ENCODE assay signal across 16 cellular contexts in the genomic region with DNA sequence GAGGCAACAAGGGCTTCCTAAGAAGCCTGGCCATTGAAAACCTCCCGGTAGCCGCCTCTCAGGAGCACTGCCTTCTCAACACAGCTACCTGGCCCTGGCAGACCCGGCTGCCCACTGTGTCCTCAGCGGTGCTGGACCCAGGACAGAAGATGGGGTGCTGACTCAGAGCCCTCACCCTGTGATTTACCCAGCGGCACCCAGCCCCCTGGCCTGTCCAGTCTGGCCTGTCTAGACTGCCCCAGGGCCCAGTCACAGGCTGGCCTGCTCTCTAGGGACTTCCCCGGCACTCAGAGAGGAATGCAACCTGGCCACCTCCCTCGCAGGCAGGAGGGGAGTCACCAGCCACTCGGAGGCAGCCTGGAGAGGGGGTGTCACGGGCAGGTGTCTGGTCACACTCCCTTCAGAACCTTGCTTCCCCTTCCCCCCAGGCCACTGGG. TPM values are rescaled to one million over a fixed set of nuclear protein-coding genes. Genes with fewer than 3 reads are reported as not detected.
DNase-seq lines count a peak whose midpoint lies in the region; ATAC-seq, FAIRE-seq and TF ChIP-seq lines count a peak whose summit lies in the region.
"Had no signal": no experiment of that assay in that cellular context is flagged by ENCODE, and none has a peak within 500 bp of the region (broad histone marks: within the 10 kb centered on the region; RNA-seq: fewer than 3 reads in every experiment).

No MANE protein-coding gene starts in this region.

- DNase-seq in Calu3 (peak; percentile 98), PC-3 (peak; percentile 83), esophagus squamous epithelium (lab: John Stamatoyannopoulos, UW) (no peak), pancreas (peak in 5 of 6 donors; percentile 67 to 87 (median 71)), substantia nigra (lab: John Stamatoyannopoulos, UW) (no peak), NCI-H1105 (lab: John Stamatoyannopoulos, UW) (no peak)
- DNase-seq: activated CD4-positive, alpha-beta memory T cell treated with anti-CD3 and anti-CD28 coated beads for 36 hours; cortex of kidney; foreskin melanocyte; NCI-H2081; nucleus accumbens; T-cell had no signal

- H3K9me2 ChIP-seq in PC-3 (replicated peaks; ENCODE audit: low read length) = no peaks in the 10 kb centered on the region

- peak overlapping the region; percentile 11 for H3K4me3 Mint-ChIP-seq in Calu3 (ENCODE audit: low read depth, unreplicated experiment)
- H3K4me3 Mint-ChIP-seq: activated CD4-positive, alpha-beta memory T cell treated with anti-CD3 and anti-CD28 coated beads for 36 hours; CD14-positive monocyte; T-cell had no signal

- no peak overlapping the region for H2AFZ ChIP-seq in PC-3 (ENCODE audit: low read length)

- WGBS in esophagus squamous epithelium, 2 donors = 40 to 60% methylated on average over 1 of the region's 9 CpGs
- WGBS in pancreas, 2 donors = 53 to 60% methylated on average over 9 of the region's 9 CpGs

- intact Hi-C loops in Calu3 (cut with micrococcal nuclease; ENCODE audit: unreplicated experiment) (no loop called here), PC-3 (cut with micrococcal nuclease) (no loop called here), esophagus squamous epithelium (cut with DNase I) (no loop called here), pancreas (cut with DNase I) (no loop called here)

- H3K36me3 ChIP-seq in PC-3 (ENCODE audit: low read depth, low read length) = no peaks in the 10 kb centered on the region
- H3K36me3 ChIP-seq in esophagus squamous epithelium = peaks cover 0 to 32% (median 0%) of the 10 kb centered on the region in 3 donors
- no peaks in the 10 kb centered on the region for H3K36me3 ChIP-seq in pancreas

- no peaks in the 10 kb centered on the region for H3F3A ChIP-seq in PC-3 (ENCODE audit: low read length, unreplicated experiment)

- POLR2A ChIA-PET in PC-3 (lab: Charles Lee; ENCODE audit: unreplicated experiment) = no interaction called here

- H3K36me3 Mint-ChIP-seq in Calu3 (ENCODE audit: insufficient read depth, unreplicated experiment) = peaks cover 53% of the 10 kb centered on the region
- H3K36me3 Mint-ChIP-seq: activated CD4-positive, alpha-beta memory T cell treated with anti-CD3 and anti-CD28 coated beads for 36 hours; activated naive CD4-positive, alpha-beta T cell treated with anti-CD3 and anti-CD28 coated beads, Interleukin-2, amount 50 U/mL, for 72 hours had no signal

- H3K4me2 ChIP-seq in PC-3 (ENCODE audit: low read length) = peak overlapping the region; percentile 16

- no peaks in the 10 kb centered on the region for H3K27me3 ChIP-seq in PC-3 (ENCODE audit: low read length)
- no peaks in the 10 kb centered on the region for H3K27me3 ChIP-seq in esophagus squamous epithelium
- H3K27me3 ChIP-seq in pancreas = no peaks in the 10 kb centered on the region

- CTCF ChIA-PET in Calu3 (lab: Charles Lee) = interaction anchor here (1.4 to 2.1 kb wide), 2 partner anchors 9 to 27 kb away, joined by 4 to 7 read pairs; no protein-coding TSS in a partner anchor
- CTCF ChIA-PET in PC-3 (lab: Charles Lee) = interaction anchor here (0.6 to 0.7 kb wide), 2 partner anchors 21 to 83 kb away, joined by 3 read pairs; no protein-coding TSS in a partner anchor

- ATAC-seq in PC-3 (peak; percentile 73), pancreas (peak; percentile 46 to 83 (median 66)), HG03442 (IDR thresholded peaks at IDR 0.05; ENCODE audit: unreplicated experiment) (no peak), GM21737 (IDR thresholded peaks at IDR 0.05; ENCODE audit: unreplicated experiment) (no peak)
- ATAC-seq: T-cell had no signal

- peaks cover 8% of the 10 kb centered on the region; the same call in 1 of the 2 replicates for H4K20me1 ChIP-seq in PC-3 (ENCODE audit: low read length)

- no peak overlapping the region for H3K27ac Mint-ChIP-seq in Calu3 (ENCODE audit: unreplicated experiment)
- H3K27ac Mint-ChIP-seq: activated CD4-positive, alpha-beta memory T cell treated with anti-CD3 and anti-CD28 coated beads for 36 hours; activated naive CD4-positive, alpha-beta T cell treated with anti-CD3 and anti-CD28 coated beads, Interleukin-2, amount 50 U/mL, for 72 hours; T-cell had no signal

- TF ChIP-seq CTCF in Calu3 (IDR thresholded peaks at IDR 0.05; ENCODE audit: unreplicated experiment) = no peak
- TF ChIP-seq CTCF in PC-3 (conservative IDR thresholded peaks at IDR 0.05; ENCODE audit: low read depth, low read length) = no peak
- TF ChIP-seq CTCF in esophagus squamous epithelium (IDR thresholded peaks at IDR 0.05) = no peak
- TF ChIP-seq CTCF in pancreas (IDR thresholded peaks at IDR 0.05) = no peak

- H3K4me1 ChIP-seq in PC-3 (ENCODE audit: insufficient read depth, low read length) (peaks cover 37% of the 10 kb centered on the region), esophagus squamous epithelium (peaks cover 43 to 100% (median 66%) of the 10 kb centered on the region in 3 donors), pancreas (peaks cover 0 to 6% (median 0%) of the 10 kb centered on the region in 3 donors)

- no peak for TF ChIP-seq POLR2A in esophagus squamous epithelium (IDR thresholded peaks at IDR 0.05)

- no peaks in the 10 kb centered on the region for H3K27me3 Mint-ChIP-seq in Calu3 (ENCODE audit: unreplicated experiment)
- H3K27me3 Mint-ChIP-seq: activated CD4-positive, alpha-beta memory T cell treated with anti-CD3 and anti-CD28 coated beads for 36 hours; T-cell had no signal

- no peak overlapping the region; the same call in 1 of the 2 replicates for H3K27ac ChIP-seq in PC-3 (ENCODE audit: low read length)
- peak overlapping the region in 3 of 4 donors; percentile 21 to 39 (median 29) for H3K27ac ChIP-seq in esophagus squamous epithelium
- peak overlapping the region; percentile 13 to 70 (median 60) for H3K27ac ChIP-seq in pancreas
- H3K27ac ChIP-seq in substantia nigra (ENCODE audit: low read depth, low read length, poor library complexity, severe bottlenecking) = no peak overlapping the region

- H3K9me3 Mint-ChIP-seq in Calu3 (ENCODE audit: low read depth, unreplicated experiment) = no peaks in the 10 kb centered on the region
- H3K9me3 Mint-ChIP-seq: activated CD4-positive, alpha-beta memory T cell treated with anti-CD3 and anti-CD28 coated beads for 36 hours; activated naive CD4-positive, alpha-beta T cell treated with anti-CD3 and anti-CD28 coated beads, Interleukin-2, amount 50 U/mL, for 72 hours; CD14-positive monocyte; T-cell had no signal

- H3K9ac ChIP-seq in PC-3 (ENCODE audit: low read length) = no peak overlapping the region

- BruUV-seq in Calu3 (replicated peaks; lab: Mats Ljungman, UMichigan) = no TSS peak
- BruUV-seq in PC-3 (replicated peaks; lab: Mats Ljungman, UMichigan) = no TSS peak

- peaks cover 61% of the 10 kb centered on the region for H3K4me1 Mint-ChIP-seq in Calu3 (ENCODE audit: low read depth, unreplicated experiment)

- peaks cover 98% of the 10 kb centered on the region for H3K79me2 ChIP-seq in PC-3 (ENCODE audit: low read length)

- H3K9me3 ChIP-seq in PC-3 (ENCODE audit: low read length) (no peaks in the 10 kb centered on the region), esophagus squamous epithelium (no peaks in the 10 kb centered on the region), pancreas (no peaks in the 10 kb centered on the region)

- no peak overlapping the region for H3K4me3 ChIP-seq in PC-3 (ENCODE audit: low read length)
- no peak overlapping the region for H3K4me3 ChIP-seq in esophagus squamous epithelium
- H3K4me3 ChIP-seq in pancreas = no peak overlapping the region

- no peak for FAIRE-seq in pancreas (lab: Jason Lieb, UNC)

RNA-seq across cellular contexts. Expression of a gene that starts 20.1 kb away (rescaled TPM):
- 177 and 199 TPM in 2 replicates for total RNA-seq in Calu3 (2022)
- total RNA-seq in PC-3 (2014; rRNA removed) = 180 and 251 TPM in 2 replicates
- 100 to 1,000 TPM in 2 of 4 donors, 10 to 100 TPM in 2; 46.0 to 131 (median 103) TPM for total RNA-seq in esophagus squamous epithelium
- total RNA-seq in pancreas = 10 to 100 TPM; 16.3 to 72.0 (median 23.9) TPM
- polyA plus RNA-seq in pancreas = 100 to 1,000 TPM; 189 to 255 TPM

RNA-seq across cellular contexts. Expression of a gene that starts 38.7 kb away (rescaled TPM):
- total RNA-seq in Calu3 (2022) = 74.8 and 82.5 TPM in 2 replicates
- 43.0 and 76.6 TPM in 2 replicates for total RNA-seq in PC-3 (2014; rRNA removed)
- 10 to 100 TPM in 3 of 4 donors, 1 to 10 TPM in 1; 7.7 to 20.7 (median 11.2) TPM for total RNA-seq in esophagus squamous epithelium
- 1 to 10 TPM in 4 of 6 donors, under 1 TPM in 2; 0.12 to 1.8 (median 1.4) TPM for total RNA-seq in pancreas
- under 1 TPM; 0.30 to 0.35 TPM for polyA plus RNA-seq in pancreas

RNA-seq across cellular contexts. Expression of a gene that starts 46.8 kb away (rescaled TPM):
- total RNA-seq in Calu3 (2022) (203 and 207 TPM in 2 replicates), PC-3 (2014; rRNA removed) (346 and 350 TPM in 2 replicates), esophagus squamous epithelium (100 to 1,000 TPM; 186 to 314 (median 250) TPM), pancreas (10 to 100 TPM; 38.8 to 85.4 (median 61.6) TPM)
- 10 to 100 TPM; 82.7 to 88.2 TPM for polyA plus RNA-seq in pancreas

RNA-seq across cellular contexts. Expression of a gene that starts 58.6 kb away (rescaled TPM):
- total RNA-seq in Calu3 (2022) = 39.5 and 49.1 TPM in 2 replicates
- total RNA-seq in PC-3 (2014; rRNA removed) = 30.3 and 39.4 TPM in 2 replicates
- total RNA-seq in esophagus squamous epithelium = 10 to 100 TPM in 1 of 4 donors, 1 to 10 TPM in 3; 4.4 to 13.2 (median 6.3) TPM
- 10 to 100 TPM in 3 of 6 donors, 1 to 10 TPM in 3; 8.1 to 13.3 (median 10.0) TPM for total RNA-seq in pancreas
- polyA plus RNA-seq in pancreas = 10 to 100 TPM; 20.3 to 21.9 TPM

RNA-seq across cellular contexts. Expression of a gene that starts 58.7 kb away (rescaled TPM):
- 33.3 and 34.3 TPM in 2 replicates for total RNA-seq in Calu3 (2022)
- total RNA-seq in PC-3 (2014; rRNA removed) = 25.2 and 28.8 TPM in 2 replicates
- 10 to 100 TPM in 2 of 4 donors, 1 to 10 TPM in 2; 7.1 to 16.8 (median 9.6) TPM for total RNA-seq in esophagus squamous epithelium
- 10 to 100 TPM in 4 of 6 donors, 1 to 10 TPM in 2; 9.7 to 18.0 (median 10.9) TPM for total RNA-seq in pancreas
- 10 to 100 TPM; 23.4 to 40.9 TPM for polyA plus RNA-seq in pancreas

Comparison
In these comparisons a context has a peak if more than half of its experiments do, and no peak if none do; other contexts are left out.
1. DNase-seq: peak in Calu3 (single experiment), PC-3 (single experiment) and pancreas (5 of 6); none in esophagus squamous epithelium (single experiment), substantia nigra (0 of 49) and NCI-H1105 (single experiment).
2. ATAC-seq: peak in PC-3 (single experiment) and pancreas (4 of 4); none in HG03442 (single experiment) and GM21737 (single experiment).
3. H3K27ac ChIP-seq: peak in esophagus squamous epithelium (3 of 4) and pancreas (4 of 4); none in PC-3 (single experiment) and substantia nigra (single experiment).